ENCODE assay signal across 1 cellular context in the genomic region with DNA sequence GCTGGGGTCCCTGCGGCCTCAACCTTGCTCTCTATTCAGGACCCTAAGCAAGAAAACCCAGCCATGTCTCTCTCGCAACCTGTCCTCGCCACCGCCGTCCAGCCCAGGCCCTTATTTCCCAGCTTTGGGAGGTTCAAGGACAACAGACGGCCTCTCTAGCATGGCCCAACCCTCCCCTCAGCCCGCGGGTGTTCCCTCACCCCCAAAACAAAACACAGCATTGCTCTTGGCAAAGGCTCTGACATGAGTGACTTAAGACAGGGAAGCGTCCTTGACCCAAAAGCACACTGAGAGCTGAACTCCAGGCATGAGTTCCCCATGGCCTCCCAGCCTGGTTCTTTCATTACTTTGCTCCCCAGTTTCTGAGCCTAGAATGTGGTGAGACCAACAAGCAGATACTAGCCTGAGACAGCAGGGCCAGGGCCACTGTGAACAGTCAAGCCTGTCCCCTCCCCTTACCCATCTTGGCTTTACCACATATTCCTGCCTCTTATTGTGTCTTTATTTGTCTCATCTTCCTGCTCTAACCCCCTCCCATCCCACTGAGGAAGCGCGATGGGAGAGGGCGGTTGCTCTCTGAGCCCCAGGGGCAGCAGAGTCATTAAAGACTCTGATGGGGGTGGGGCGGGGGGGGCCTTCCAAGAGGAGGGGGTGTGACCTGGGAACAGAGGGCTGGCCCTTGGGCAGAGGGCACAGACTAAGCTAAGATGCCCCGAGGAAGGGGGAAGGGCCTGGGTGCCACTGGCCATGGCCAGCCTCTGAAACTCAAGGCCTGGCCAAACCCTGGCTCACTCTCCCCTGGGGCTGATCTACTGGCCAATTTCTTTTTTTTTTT.
TF ChIP-seq lines count a peak whose summit lies in the region.

No MANE protein-coding gene starts in this region.

TF ChIP-seq in IMR-90, 13 proteins besides CTCF, POLR2A, EP300 and RAD21 (continued from another document):
- TF ChIP-seq, protein P1, sequence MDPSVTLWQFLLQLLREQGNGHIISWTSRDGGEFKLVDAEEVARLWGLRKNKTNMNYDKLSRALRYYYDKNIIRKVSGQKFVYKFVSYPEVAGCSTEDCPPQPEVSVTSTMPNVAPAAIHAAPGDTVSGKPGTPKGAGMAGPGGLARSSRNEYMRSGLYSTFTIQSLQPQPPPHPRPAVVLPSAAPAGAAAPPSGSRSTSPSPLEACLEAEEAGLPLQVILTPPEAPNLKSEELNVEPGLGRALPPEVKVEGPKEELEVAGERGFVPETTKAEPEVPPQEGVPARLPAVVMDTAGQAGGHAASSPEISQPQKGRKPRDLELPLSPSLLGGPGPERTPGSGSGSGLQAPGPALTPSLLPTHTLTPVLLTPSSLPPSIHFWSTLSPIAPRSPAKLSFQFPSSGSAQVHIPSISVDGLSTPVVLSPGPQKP (IDR thresholded peaks at IDR 0.05; ENCODE audit: borderline replicate concordance, low read depth, low read length), result no peak
- TF ChIP-seq MXI1 (IDR thresholded peaks at IDR 0.05; ENCODE audit: borderline replicate concordance, low read depth, low read length), result no peak
